ENCODE assay signal across 13 cellular contexts in genomic region chr5:50709471-50709870, GRCh38. TPM values are rescaled to one million over a fixed set of nuclear protein-coding genes. Genes with fewer than 3 reads are reported as not detected.
DNase-seq lines count a peak whose midpoint lies in the region; ATAC-seq and TF ChIP-seq lines count a peak whose summit lies in the region.
"Had no signal": no experiment of that assay in that cellular context is flagged by ENCODE, and none has a peak within 500 bp of the region (broad histone marks: within the 10 kb centered on the region; RNA-seq: fewer than 3 reads in every experiment).

No MANE protein-coding gene starts in this region.

- in situ Hi-C loops in astrocyte of the spinal cord (cut with HindIII; ENCODE audit: low sequenced_read_pairs): no loop called here

- peak overlapping the region; percentile 65 for H3K4me3 Mint-ChIP-seq in natural killer cell

- intact Hi-C loops in natural killer cell (cut with micrococcal nuclease): no loop called here

- no peaks in the 10 kb centered on the region for H3K9me3 ChIP-seq in Karpas-422 (ENCODE audit: low read length)
- H3K9me3 ChIP-seq: A549, neutrophil had no signal

- DNase-seq in SIG-M5 treated with dmso at 0.1 percent for 504 hours (lab: John Stamatoyannopoulos, UW; ENCODE audit: unreplicated experiment) (peak; percentile 31), SIG-M5 (lab: John Stamatoyannopoulos, UW) (no peak), Karpas-422 (no peak), astrocyte of the spinal cord (ENCODE audit: low read depth, low spot score) (peak; percentile 39), natural killer cell (no peak), islet precursor cell (no peak)
- DNase-seq: effector CD4-positive, alpha-beta T cell; NCI-H69; stimulated activated CD4-positive, alpha-beta T cell treated with anti-CD3 and anti-CD28 coated beads, Interleukin-2, amount 100 ng/mL, for 48 hours had no signal

- peaks cover 34% of the 10 kb centered on the region for H3K4me1 ChIP-seq in Karpas-422 (ENCODE audit: low read length)
- H3K4me1 ChIP-seq: A549 had no signal

- no peaks in the 10 kb centered on the region for H3K36me3 Mint-ChIP-seq in natural killer cell

- no peaks in the 10 kb centered on the region; the same call in 1 of the 2 replicates for H4K20me1 ChIP-seq in Karpas-422 (ENCODE audit: insufficient read depth, low read depth, low read length)

- no peaks in the 10 kb centered on the region for H3K27me3 Mint-ChIP-seq in natural killer cell (ENCODE audit: low read depth in 2 of 2)

- ATAC-seq in natural killer cell: no peak
- ATAC-seq in HG03045 (IDR thresholded peaks at IDR 0.05; ENCODE audit: unreplicated experiment): no peak
- ATAC-seq in HG03025 (IDR thresholded peaks at IDR 0.05; ENCODE audit: low FRiP score, unreplicated experiment): no peak
- ATAC-seq: A549 had no signal

- peak overlapping the region; percentile 6; the same call in 1 of the 2 replicates for H3K27ac ChIP-seq in Karpas-422 (ENCODE audit: low read length)
- H3K27ac ChIP-seq: A549, neutrophil had no signal

- H2AFZ ChIP-seq in Karpas-422 (ENCODE audit: low read length): no peak overlapping the region

- H3K4me2 ChIP-seq in Karpas-422 (ENCODE audit: low read depth, low read length, poor library complexity, severe bottlenecking): no peak overlapping the region
- H3K4me2 ChIP-seq: A549 had no signal

- no peaks in the 10 kb centered on the region for H3K9me3 Mint-ChIP-seq in natural killer cell

- H3K9me2 ChIP-seq in Karpas-422 (replicated peaks; ENCODE audit: insufficient read depth, low read length): no peaks in the 10 kb centered on the region

- H3K27ac Mint-ChIP-seq in natural killer cell: peak overlapping the region; percentile 90 to 91

- H3K27me3 ChIP-seq in Karpas-422 (ENCODE audit: low read length): no peaks in the 10 kb centered on the region
- H3K27me3 ChIP-seq: neutrophil had no signal

- H3K9ac ChIP-seq in Karpas-422 (ENCODE audit: low read length): no peak overlapping the region

- H3K4me1 Mint-ChIP-seq in natural killer cell: peaks cover 66 to 80% of the 10 kb centered on the region in 2 donors

- H3K36me3 ChIP-seq in Karpas-422 (ENCODE audit: insufficient read depth, low read length): no peaks in the 10 kb centered on the region

- H3K4me3 ChIP-seq in Karpas-422 (ENCODE audit: low read length) (no peak overlapping the region), astrocyte of the spinal cord (ENCODE audit: low read depth, low read length) (no peak overlapping the region)
- H3K4me3 ChIP-seq: A549 had no signal

- TF ChIP-seq CTCF in astrocyte of the spinal cord (IDR thresholded peaks at IDR 0.05; ENCODE audit: low read depth, low read length) (no peak), natural killer cell (IDR thresholded peaks at IDR 0.05) (no peak)

- peaks cover 62% of the 10 kb centered on the region for H3K79me2 ChIP-seq in Karpas-422 (ENCODE audit: low read length)

RNA-seq across cellular contexts. Expression of gene PARP8, which starts 43.0 kb away (rescaled TPM):
- total RNA-seq in Karpas-422 (2014; rRNA removed; shearing (Covaris generic); ENCODE audit: low replicate concordance): 22.0 and 31.5 TPM in 2 replicates
- total RNA-seq in natural killer cell: 100 to 1,000 TPM; 359 to 395 (median 372) TPM

Comparison
In these comparisons a context has a peak if more than half of its experiments do, and no peak if none do; other contexts are left out.
1. DNase-seq: peak in SIG-M5 treated with dmso at 0.1 percent for 504 hours (single experiment) and astrocyte of the spinal cord (single experiment); none in SIG-M5 (single experiment), Karpas-422 (single experiment), natural killer cell (single experiment) and islet precursor cell (single experiment).
2. RNA of gene PARP8, which starts 43.0 kb away (total RNA-seq): 359 to 395 TPM in natural killer cell; 22.0 to 31.5 TPM in Karpas-422; every median in the first group is over 10 times any median in the second.